Comparison of ENCODE assay signal across 1 cellular context in the genomic region with DNA sequence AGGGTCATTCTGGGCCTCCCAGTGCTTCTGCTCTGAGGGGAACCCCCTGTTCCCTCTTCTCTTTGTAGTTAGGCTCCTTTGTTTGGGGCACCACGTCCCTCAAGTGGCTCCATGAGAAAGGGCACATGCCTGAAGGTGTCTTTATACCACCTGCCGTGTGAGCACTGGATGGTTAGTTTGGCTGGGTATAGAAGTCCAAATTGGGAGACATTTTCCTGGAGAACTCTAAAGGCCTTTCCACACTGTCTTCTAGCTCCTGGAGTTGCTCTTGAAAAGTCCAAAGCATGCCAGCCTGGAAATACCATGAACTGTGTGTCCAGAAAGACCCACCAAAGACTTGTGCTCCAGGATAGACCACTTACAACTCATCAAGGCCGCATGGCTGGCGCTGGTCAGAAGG.
TF ChIP-seq lines count a peak whose summit lies in the region.

No MANE protein-coding gene starts in this region.

TF ChIP-seq in HEK293, 187 proteins besides CTCF, POLR2A, EP300 and RAD21:
- TF ChIP-seq SETDB1 (IDR thresholded peaks at IDR 0.05; ENCODE audit: insufficient read length, low read length) = peak; percentile 49
- no peak for TF ChIP-seq ZNF354C (tag by site-specific recombination; IDR thresholded peaks at IDR 0.05; ENCODE audit: borderline replicate concordance, low read depth)
- TF ChIP-seq SALL2 (tag by site-specific recombination; IDR thresholded peaks at IDR 0.05; ENCODE audit: borderline replicate concordance) = no peak
- TF ChIP-seq, protein P1, sequence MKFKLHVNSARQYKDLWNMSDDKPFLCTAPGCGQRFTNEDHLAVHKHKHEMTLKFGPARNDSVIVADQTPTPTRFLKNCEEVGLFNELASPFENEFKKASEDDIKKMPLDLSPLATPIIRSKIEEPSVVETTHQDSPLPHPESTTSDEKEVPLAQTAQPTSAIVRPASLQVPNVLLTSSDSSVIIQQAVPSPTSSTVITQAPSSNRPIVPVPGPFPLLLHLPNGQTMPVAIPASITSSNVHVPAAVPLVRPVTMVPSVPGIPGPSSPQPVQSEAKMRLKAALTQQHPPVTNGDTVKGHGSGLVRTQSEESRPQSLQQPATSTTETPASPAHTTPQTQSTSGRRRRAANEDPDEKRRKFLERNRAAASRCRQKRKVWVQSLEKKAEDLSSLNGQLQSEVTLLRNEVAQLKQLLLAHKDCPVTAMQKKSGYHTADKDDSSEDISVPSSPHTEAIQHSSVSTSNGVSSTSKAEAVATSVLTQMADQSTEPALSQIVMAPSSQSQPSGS (tag by site-specific recombination; IDR thresholded peaks at IDR 0.05; ENCODE audit: low read depth) = no peak
